23 cellular contexts compared by ENCODE assay signal in genomic region chr17:19904924-19905323, GRCh38. TPM values are rescaled to one million over a fixed set of nuclear protein-coding genes. Genes with fewer than 3 reads are reported as not detected.
DNase-seq lines count a peak whose midpoint lies in the region; ATAC-seq, FAIRE-seq and TF ChIP-seq lines count a peak whose summit lies in the region.
"Had no signal": no experiment of that assay in that cellular context is flagged by ENCODE, and none has a peak within 500 bp of the region (broad histone marks: within the 10 kb centered on the region; RNA-seq: fewer than 3 reads in every experiment).

No MANE protein-coding gene starts in this region.

- no peaks in the 10 kb centered on the region for H3K79me2 ChIP-seq in smooth muscle cell (ENCODE audit: low read depth)

- TF ChIP-seq POLR2A in A549 (IDR thresholded peaks at IDR 0.05; ENCODE audit: low read length) (no peak), lower leg skin (IDR thresholded peaks at IDR 0.05) (no peak), thyroid gland (IDR thresholded peaks at IDR 0.05) (no peak)

- WGBS in A549 (ENCODE audit: missing lambda C conversion rate) = 90% methylated on average over 5 of the region's 5 CpGs
- 74 to 85% methylated on average over 5 of the region's 5 CpGs for WGBS in lower leg skin, 2 donors
- 90% methylated on average over 5 of the region's 5 CpGs for WGBS in thyroid gland, 2 donors
- WGBS in smooth muscle cell (ENCODE audit: low lambda C conversion rate) = 95% methylated on average over 5 of the region's 5 CpGs

- no peak overlapping the region for H3K4me3 ChIP-seq in A549
- H3K4me3 ChIP-seq in lower leg skin (ENCODE audit: low read depth, poor library complexity, severe bottlenecking) = no peak overlapping the region
- H3K4me3 ChIP-seq in thyroid gland (replicated peaks in 1 of 3) = no peak overlapping the region
- no peak overlapping the region for H3K4me3 ChIP-seq in smooth muscle cell

- H3K9ac ChIP-seq in smooth muscle cell (ENCODE audit: low read depth) = no peak overlapping the region
- H3K9ac ChIP-seq: SK-N-SH had no signal

- ATAC-seq in A549 (no peak), sciatic nerve (peak; percentile 67), HG03039 (IDR thresholded peaks at IDR 0.05; ENCODE audit: unreplicated experiment) (no peak)

- CTCF ChIA-PET in A549 (lab: Yijun Ruan, JAX) = interaction anchor here (0.6 to 1.8 kb wide), 2 partner anchors 12 to 105 kb away, joined by 3 to 5 read pairs; no protein-coding TSS in a partner anchor

- peaks cover 38 to 40% of the 10 kb centered on the region in 2 donors for H3K36me3 ChIP-seq in thyroid gland
- peaks cover 4% of the 10 kb centered on the region for H3K36me3 ChIP-seq in smooth muscle cell (ENCODE audit: low read depth)

- TF ChIP-seq EP300 in A549 (IDR thresholded peaks at IDR 0.05) = no peak

- H3F3A ChIP-seq in smooth muscle cell (ENCODE audit: low read depth) = peaks cover 8% of the 10 kb centered on the region

- intact Hi-C loops in lower leg skin (cut with DNase I; ENCODE audit: low total_unique reads) = no loop called here
- intact Hi-C loops in sciatic nerve (cut with DNase I) = no loop called here
- intact Hi-C loops in thyroid gland (cut with DNase I) = no loop called here

- TF ChIP-seq CTCF in A549 (IDR thresholded peaks at IDR 0.05) (no peak), lower leg skin (IDR thresholded peaks at IDR 0.05) (no peak), thyroid gland (IDR thresholded peaks at IDR 0.05) (no peak), smooth muscle cell (IDR thresholded peaks at IDR 0.05; ENCODE audit: borderline replicate concordance, insufficient read depth, poor library complexity, severe bottlenecking) (no peak)

- H3K9me3 ChIP-seq in A549 = no peaks in the 10 kb centered on the region
- H3K9me3 ChIP-seq in thyroid gland = no peaks in the 10 kb centered on the region
- H3K9me3 ChIP-seq in smooth muscle cell (replicated peaks; ENCODE audit: low read depth) = no peaks in the 10 kb centered on the region
- H3K9me3 ChIP-seq: SK-N-SH had no signal

- no peaks in the 10 kb centered on the region for H3K27me3 ChIP-seq in thyroid gland
- no peaks in the 10 kb centered on the region for H3K27me3 ChIP-seq in smooth muscle cell (ENCODE audit: low read depth)

- peaks cover 38% of the 10 kb centered on the region for H3K4me1 ChIP-seq in A549
- H3K4me1 ChIP-seq in thyroid gland = no peaks in the 10 kb centered on the region
- no peaks in the 10 kb centered on the region for H3K4me1 ChIP-seq in smooth muscle cell (ENCODE audit: low read depth)

- peaks cover 6% of the 10 kb centered on the region for H4K20me1 ChIP-seq in smooth muscle cell (ENCODE audit: low read depth)

- peak overlapping the region; percentile 42 for H3K4me2 ChIP-seq in A549
- H3K4me2 ChIP-seq in smooth muscle cell = no peak overlapping the region
- H3K4me2 ChIP-seq: SK-N-SH had no signal

- peak overlapping the region in 1 of 2 experiments; percentile 1; a peak in 1 of 6 replicates for H3K27ac ChIP-seq in A549
- H3K27ac ChIP-seq in thyroid gland = no peak overlapping the region
- H3K27ac ChIP-seq in smooth muscle cell (ENCODE audit: low read depth) = no peak overlapping the region

- H2AFZ ChIP-seq in smooth muscle cell (ENCODE audit: low read depth) = no peak overlapping the region

- DNase-seq in A549 (ENCODE audit: low read depth in 1 of 2, low spot score in 1 of 2) = no peak
- DNase-seq in globus pallidus (ENCODE audit: low spot score) = peak; percentile 59
- DNase-seq in lower leg skin (ENCODE audit: low spot score in 2 of 2) = peak; percentile 37 to 80
- peak; percentile 72 for DNase-seq in sciatic nerve (ENCODE audit: low spot score)
- DNase-seq in SKM-1 (lab: John Stamatoyannopoulos, UW; ENCODE audit: unreplicated experiment) = no peak
- DNase-seq in thyroid gland = no peak
- no peak for DNase-seq in smooth muscle cell (lab: John Stamatoyannopoulos, UW; ENCODE audit: unreplicated experiment)
- DNase-seq: activated CD4-positive, alpha-beta T cell treated with anti-CD3 and anti-CD28 coated beads for 4 hours; activated CD8-positive, alpha-beta memory T cell treated with anti-CD3 and anti-CD28 coated beads for 24 hours; activated gamma-delta T cell; AML-193; GOT3; kidney; naive B cell; NCI-H1048; NCI-H1694; NCI-H510A; SK-N-SH; stimulated activated CD4-positive, alpha-beta T cell treated with anti-CD3 and anti-CD28 coated beads, Interleukin-12 subunit alpha, Interleukin-12 subunit beta, amount 100 ng/mL, for 4 hours; stimulated activated CD4-positive, alpha-beta T cell treated with anti-CD3 and anti-CD28 coated beads, Interleukin-4, amount 100 ng/mL, for 1 hour had no signal

- POLR2A ChIA-PET in A549 (lab: Yijun Ruan, JAX) = no interaction called here

- FAIRE-seq in A549 (lab: Jason Lieb, UNC) = no peak
- FAIRE-seq: A204.1, kidney, urothelium cell line had no signal

- no peak for TF ChIP-seq RAD21 in A549 (conservative IDR thresholded peaks at IDR 0.05 in 1 of 2, IDR thresholded peaks at IDR 0.05 in 1 of 2)

TF ChIP-seq in A549, 52 proteins besides CTCF, POLR2A, EP300 and RAD21:
- TF ChIP-seq TFCP2L1 (CRISPR knock-in tag; IDR thresholded peaks at IDR 0.05) (no peak), MYC (IDR thresholded peaks at IDR 0.05; ENCODE audit: borderline replicate concordance, low read length) (no peak)

RNA-seq across cellular contexts. Expression of gene ULK2, which starts 37.2 kb away (rescaled TPM):
- polyA plus RNA-seq in A549 (2011; rRNA removed) = 40.9 and 83.3 TPM in 2 replicates
- polyA plus RNA-seq in A549 (2012; cell fraction: cytosol; rRNA removed) = 14.8 and 24.5 TPM in 2 replicates
- 28.3 TPM in 2 replicates for polyA plus RNA-seq in A549 (2012; cell fraction: nucleus; rRNA removed)
- polyA plus RNA-seq in A549 (2017; fragmentation: RNase III; extraction: RNeasy Plus Mini Kit Qiagen cat#74134 plus additional on column Dnase treatment) = 11.1 to 14.4 TPM (median 12.9 TPM) in 3 replicates
- polyA minus RNA-seq in A549 (2011; rRNA and poly(A)+ RNA removed) = 69.8 and 84.5 TPM in 2 replicates
- total RNA-seq in lower leg skin = 10 to 100 TPM in 3 of 4 donors, 1 to 10 TPM in 1; 10.0 to 24.8 (median 19.7) TPM
- total RNA-seq in sciatic nerve = 46.0 TPM
- total RNA-seq in thyroid gland = 10 to 100 TPM; 15.8 to 22.6 (median 16.8) TPM
- total RNA-seq in smooth muscle cell = 15.6 and 24.0 TPM in 2 replicates
- 9.7 and 10.3 TPM in 2 replicates for polyA plus RNA-seq in smooth muscle cell

Comparison
In these comparisons a context has a peak if more than half of its experiments do, and no peak if none do; other contexts are left out.
1. DNase-seq: peak in globus pallidus (single experiment), lower leg skin (2 of 2) and sciatic nerve (single experiment); none in A549 (0 of 2), SKM-1 (single experiment), thyroid gland (0 of 2) and smooth muscle cell (single experiment).